In genomic region chr20:4813076-4813838, GRCh38 we compare ENCODE assay signal across 7 cellular contexts. TPM values are rescaled to one million over a fixed set of nuclear protein-coding genes. Genes with fewer than 3 reads are reported as not detected.
DNase-seq lines count a peak whose midpoint lies in the region; ATAC-seq and TF ChIP-seq lines count a peak whose summit lies in the region.

No MANE protein-coding gene starts in this region.

- peaks cover 10% of the 10 kb centered on the region; the same call in 1 of the 2 replicates for H4K20me1 ChIP-seq in Karpas-422 (ENCODE audit: insufficient read depth, low read depth, low read length)

- WGBS in body of pancreas, 2 donors = 53 to 60% methylated on average over 16 to 22 of the region's 22 CpGs

- no peaks in the 10 kb centered on the region for H3K9me3 Mint-ChIP-seq in naive thymus-derived CD8-positive, alpha-beta T cell

- H3K4me3 ChIP-seq in Karpas-422 (ENCODE audit: low read length) (peak overlapping the region; percentile 66), body of pancreas (no peak overlapping the region)

- H3K79me2 ChIP-seq in Karpas-422 (ENCODE audit: low read length) = peaks cover 47% of the 10 kb centered on the region

- peaks cover 0 to 18% (median 0%) of the 10 kb centered on the region in 3 donors for H3K36me3 Mint-ChIP-seq in naive thymus-derived CD8-positive, alpha-beta T cell

- ATAC-seq in GM19452 (IDR thresholded peaks at IDR 0.05; ENCODE audit: unreplicated experiment) = peak; percentile 21
- peak; percentile 25 for ATAC-seq in body of pancreas
- ATAC-seq in naive thymus-derived CD8-positive, alpha-beta T cell = no peak
- ATAC-seq in HG02884 (IDR thresholded peaks at IDR 0.05; ENCODE audit: unreplicated experiment) = no peak

- H3K27ac ChIP-seq in Karpas-422 (ENCODE audit: low read length) = peak overlapping the region; percentile 99
- peak overlapping the region in 2 of 4 donors; percentile 61 to 75 for H3K27ac ChIP-seq in body of pancreas

- H3K9me2 ChIP-seq in Karpas-422 (replicated peaks; ENCODE audit: insufficient read depth, low read length) = no peaks in the 10 kb centered on the region

- H3K4me1 Mint-ChIP-seq in naive thymus-derived CD8-positive, alpha-beta T cell = peaks cover 47 to 89% (median 78%) of the 10 kb centered on the region in 4 donors

- H3K4me3 Mint-ChIP-seq in naive thymus-derived CD8-positive, alpha-beta T cell = peak overlapping the region; percentile 90 to 98 (median 92)

- H3K4me2 ChIP-seq in Karpas-422 (ENCODE audit: low read depth, low read length, poor library complexity, severe bottlenecking) = peak overlapping the region; percentile 81

- no peaks in the 10 kb centered on the region for H3K9me3 ChIP-seq in Karpas-422 (ENCODE audit: low read length)
- no peaks in the 10 kb centered on the region for H3K9me3 ChIP-seq in body of pancreas

- intact Hi-C loops in body of pancreas (cut with DNase I) = no loop called here

- no peaks in the 10 kb centered on the region for H3K27me3 Mint-ChIP-seq in naive thymus-derived CD8-positive, alpha-beta T cell

- H3K9ac ChIP-seq in Karpas-422 (ENCODE audit: low read length) = peak overlapping the region; percentile 88

- DNase-seq in Karpas-422 (peak; percentile 89), body of pancreas (peak in 2 of 4 donors; percentile 10 to 48), 8988T (no peak), putamen (ENCODE audit: low spot score) (no peak)
- peak in 3 of 10 donors; percentile 9 to 44 (median 11) for DNase-seq in naive thymus-derived CD8-positive, alpha-beta T cell

- H3K36me3 ChIP-seq in Karpas-422 (ENCODE audit: insufficient read depth, low read length) (peaks cover 42% of the 10 kb centered on the region), body of pancreas (replicated peaks in 1 of 2; ENCODE audit: insufficient read depth in 1 of 2, low read depth in 2 of 2) (no peaks in the 10 kb centered on the region)

- TF ChIP-seq POLR2A in body of pancreas (IDR thresholded peaks at IDR 0.05) = no peak

- H3K27me3 ChIP-seq in Karpas-422 (ENCODE audit: low read length) (no peaks in the 10 kb centered on the region), body of pancreas (no peaks in the 10 kb centered on the region)

- H3K27ac Mint-ChIP-seq in naive thymus-derived CD8-positive, alpha-beta T cell = peak overlapping the region; percentile 97 to 100 (median 99)

- no peak for TF ChIP-seq CTCF in body of pancreas (IDR thresholded peaks at IDR 0.05)

- H3K4me1 ChIP-seq in Karpas-422 (ENCODE audit: low read length) (peaks cover 96% of the 10 kb centered on the region), body of pancreas (peaks cover 5% of the 10 kb centered on the region)

- H2AFZ ChIP-seq in Karpas-422 (ENCODE audit: low read length) = no peak overlapping the region

- POLR2A ChIA-PET in naive thymus-derived CD8-positive, alpha-beta T cell (lab: Charles Lee) = interaction anchor here (0.5 to 2.7 kb wide), 11 partner anchors 10 to 313 kb away, joined by 3 to 13 read pairs (median 6); partner anchors contain the start of genes CDS2 and PCNA

RNA-seq across cellular contexts. Expression of gene RASSF2, which starts 10.2 kb away (rescaled TPM):
- total RNA-seq in Karpas-422 (2014; rRNA removed; shearing (Covaris generic); ENCODE audit: low replicate concordance) = 171 and 190 TPM in 2 replicates
- 1 to 10 TPM; 2.6 to 5.7 TPM for total RNA-seq in body of pancreas
- 10 to 100 TPM; 29.5 to 31.7 TPM for total RNA-seq in naive thymus-derived CD8-positive, alpha-beta T cell
- polyA plus RNA-seq in naive thymus-derived CD8-positive, alpha-beta T cell = 10 to 100 TPM; 20.0 to 26.4 (median 22.4) TPM

Comparison
In these comparisons a context has a peak if more than half of its experiments do, and no peak if none do; other contexts are left out.
1. ATAC-seq: peak in GM19452 (single experiment) and body of pancreas (single experiment); none in naive thymus-derived CD8-positive, alpha-beta T cell (0 of 2) and HG02884 (single experiment).
2. RNA of gene RASSF2, which starts 10.2 kb away (total RNA-seq): 171 to 190 TPM in Karpas-422 and 29.5 to 31.7 TPM in naive thymus-derived CD8-positive, alpha-beta T cell; 2.6 to 5.7 TPM in body of pancreas; every median in the first group is over 4 times any median in the second.